ENCODE assay signal across 21 cellular contexts in genomic region chr12:116474331-116474730, GRCh38.
"Had no signal": no experiment of that assay in that cellular context is flagged by ENCODE, and none has a peak within 500 bp of the region (broad histone marks: within the 10 kb centered on the region; RNA-seq: fewer than 3 reads in every experiment).

No MANE protein-coding gene starts in this region.

- H3K27me3 ChIP-seq: adrenal gland, cardiac muscle cell, gastrocnemius medialis, pancreas, sigmoid colon, testis, uterus had no signal

- DNase-seq: activated CD4-positive, alpha-beta T cell treated with anti-CD3 and anti-CD28 coated beads, Interleukin-2, amount 10 ng/mL, durations not matched to agents 7 days and 5 days; activated CD4-positive, CD25-positive, alpha-beta regulatory T cell treated with anti-CD3 and anti-CD28 coated beads, Interleukin-2, amount 50 U/mL, for 72 hours; activated CD8-positive, alpha-beta T cell treated with anti-CD3 and anti-CD28 coated beads for 36 hours; activated naive CD4-positive, alpha-beta T cell; adrenal gland; cortex of kidney; endodermal cell; gastrocnemius medialis; hypothalamus; left ventricle myocardium superior; nephron progenitor cell; pancreas; sigmoid colon; stimulated activated CD4-positive, alpha-beta T cell treated with anti-CD3 and anti-CD28 coated beads, Interleukin-2, amount 100 ng/mL, for 48 hours; stimulated activated CD8-positive, alpha-beta memory T cell treated with anti-CD3 and anti-CD28 coated beads, Interleukin-4, amount 100 ng/mL, for 48 hours; stimulated activated naive CD4-positive, alpha-beta T cell; testis; trophoblast cell; uterus; WERI-Rb-1 had no signal

- H3K27ac ChIP-seq: adrenal gland, cardiac muscle cell, gastrocnemius medialis, pancreas, sigmoid colon, testis, uterus, WERI-Rb-1 had no signal

- H3K36me3 ChIP-seq: adrenal gland, cardiac muscle cell, gastrocnemius medialis, pancreas, sigmoid colon, uterus, WERI-Rb-1 had no signal

- H3K4me3 ChIP-seq: adrenal gland, cardiac muscle cell, gastrocnemius medialis, pancreas, sigmoid colon, testis, uterus had no signal

- H3K9me3 ChIP-seq: adrenal gland, gastrocnemius medialis, pancreas, testis had no signal

- H3K4me1 ChIP-seq: adrenal gland, gastrocnemius medialis, sigmoid colon, testis, uterus had no signal
